Comparison of ENCODE assay signal across 8 cellular contexts in the genomic region with DNA sequence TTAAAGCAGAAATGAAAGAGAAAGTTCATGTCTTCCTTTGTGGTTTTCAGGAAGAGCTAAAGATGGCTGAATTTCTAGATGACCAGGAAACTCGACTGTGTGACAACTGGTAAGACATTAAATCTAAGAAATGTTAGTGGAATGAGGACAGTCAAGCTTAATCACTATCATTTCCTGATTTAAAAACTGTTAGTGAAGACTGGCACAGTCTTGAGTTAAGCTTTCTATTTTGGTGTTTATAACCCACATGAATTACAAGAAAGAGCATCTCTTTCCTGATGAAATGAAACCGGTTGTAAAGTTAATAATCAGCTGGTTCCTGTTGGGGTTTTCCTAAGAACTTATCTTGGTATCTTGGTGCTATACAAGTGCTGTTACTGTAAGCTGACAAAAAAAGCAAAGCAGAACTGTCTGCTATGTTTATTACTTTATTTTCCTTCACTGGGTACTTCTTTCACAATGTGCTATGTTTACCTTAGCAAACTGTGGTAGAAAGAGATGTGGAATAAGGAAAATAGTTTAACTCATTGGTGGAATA. TPM values are rescaled to one million over a fixed set of nuclear protein-coding genes. Genes with fewer than 3 reads are reported as not detected.
DNase-seq lines count a peak whose midpoint lies in the region; ATAC-seq and TF ChIP-seq lines count a peak whose summit lies in the region.

No MANE protein-coding gene starts in this region.

- peak overlapping the region; percentile 48 for H3K18ac ChIP-seq in IMR-90 (ENCODE audit: low read depth, low read length)

- H3K14ac ChIP-seq in IMR-90 (replicated peaks; ENCODE audit: low read depth, low read length): peak overlapping the region; percentile 57; the same call in 1 of the 2 replicates

- dilution Hi-C loops in IMR-90 (cut with HindIII; ENCODE audit: low sequenced_read_pairs, unreplicated experiment): no loop called here

- no peak for TF ChIP-seq CTCF in cardiac muscle cell (IDR thresholded peaks at IDR 0.05; ENCODE audit: low read depth, low read length)
- no peak for TF ChIP-seq CTCF in IMR-90 (conservative IDR thresholded peaks at IDR 0.05; ENCODE audit: low read depth, low read length)

- H3K27me3 ChIP-seq in cardiac muscle cell (no peaks in the 10 kb centered on the region), IMR-90 (ENCODE audit: control insufficient read depth, insufficient read depth, low read length) (no peaks in the 10 kb centered on the region), mucosa of stomach (ENCODE audit: control insufficient read depth, insufficient read depth, low read length) (no peaks in the 10 kb centered on the region)

- H4K91ac ChIP-seq in IMR-90 (ENCODE audit: insufficient read depth, low read depth, low read length): no peak overlapping the region

- peak overlapping the region; percentile 31; the same call in 1 of the 2 replicates for H3K4ac ChIP-seq in IMR-90 (ENCODE audit: low read depth, low read length)

- no peak overlapping the region for H2BK20ac ChIP-seq in IMR-90 (ENCODE audit: low read depth, low read length)

- H3K23ac ChIP-seq in IMR-90 (ENCODE audit: low read depth, low read length): no peak overlapping the region; the same call in 1 of the 2 replicates

- intact Hi-C loops in Right ventricle myocardium superior (cut with DNase I): no loop called here
- intact Hi-C loops in IMR-90 (cut with micrococcal nuclease): loop anchor here (10.0 kb wide), 1 partner anchor 86 kb away; no protein-coding TSS in a partner anchor

- no peak for TF ChIP-seq RAD21 in IMR-90 (IDR thresholded peaks at IDR 0.05; ENCODE audit: low read length)

- H3K9ac ChIP-seq in IMR-90 (ENCODE audit: low read depth, low read length) (peak overlapping the region; percentile 65), mucosa of stomach (ENCODE audit: low read length) (peak overlapping the region; percentile 7)

- no peak overlapping the region for H2AK9ac ChIP-seq in IMR-90 (replicated peaks; ENCODE audit: low read depth, low read length, poor library complexity)

- peak overlapping the region; percentile 60; the same call in 1 of the 2 replicates for H3K56ac ChIP-seq in IMR-90 (ENCODE audit: extremely low read depth, insufficient read depth, low read length)

- H3K36me3 ChIP-seq in cardiac muscle cell (peaks cover 24% of the 10 kb centered on the region), IMR-90 (ENCODE audit: control insufficient read depth, insufficient read depth, low read length) (peaks cover 21% of the 10 kb centered on the region), mucosa of stomach (ENCODE audit: control insufficient read depth, insufficient read depth, low read length) (peaks cover 8% of the 10 kb centered on the region)

- in situ Hi-C loops in IMR-90 (cut with MboI; ENCODE audit: low sequenced_read_pairs): no loop called here

- H4K5ac ChIP-seq in IMR-90 (ENCODE audit: low read depth, low read length): peak overlapping the region; percentile 12; the same call in 1 of the 2 replicates

- CTCF ChIA-PET in IMR-90 (lab: Yijun Ruan, JAX): interaction anchor here (0.6 kb wide), 1 partner anchor 56 kb away, joined by 4 read pairs; no protein-coding TSS in a partner anchor

- peak overlapping the region in 1 of 2 experiments; percentile 31; a peak in 1 of 4 replicates for H4K8ac ChIP-seq in IMR-90 (ENCODE audit: low read depth in 2 of 2, low read length in 2 of 2)

- peaks cover 7% of the 10 kb centered on the region for H4K20me1 ChIP-seq in IMR-90 (ENCODE audit: insufficient read depth, low read length)

- peaks cover 17 to 72% of the 10 kb centered on the region in 2 experiments for H3K79me1 ChIP-seq in IMR-90 (ENCODE audit: low read depth in 1 of 2, low read length in 2 of 2)

- peaks cover 21% of the 10 kb centered on the region for H3K4me1 ChIP-seq in cardiac muscle cell (ENCODE audit: low read depth)
- peaks cover 8% of the 10 kb centered on the region for H3K4me1 ChIP-seq in IMR-90 (ENCODE audit: control insufficient read depth, insufficient read depth, low read length)
- peaks cover 16% of the 10 kb centered on the region for H3K4me1 ChIP-seq in mucosa of stomach (ENCODE audit: control insufficient read depth, insufficient read depth, low read length)

- no peak overlapping the region for H2BK15ac ChIP-seq in IMR-90 (ENCODE audit: low read depth, low read length)

- WGBS in IMR-90 (ENCODE audit: extremely low coverage in 2 of 2, insufficient read length in 1 of 2), 2 experiments: no CpG with 5 or more reads among the region's 2 CpGs

- BruUV-seq in IMR-90 (replicated peaks; lab: Mats Ljungman, UMichigan): no TSS peak

- H2BK120ac ChIP-seq in IMR-90 (ENCODE audit: low read depth, low read length): peak overlapping the region; percentile 29; the same call in 1 of the 2 replicates

- H3K9me1 ChIP-seq in IMR-90 (ENCODE audit: insufficient read depth, low read length): peaks cover 12% of the 10 kb centered on the region; the same call in 1 of the 2 replicates

- H3K4me2 ChIP-seq in IMR-90 (ENCODE audit: low read depth, low read length): peak overlapping the region; percentile 82

- TF ChIP-seq POLR2A in IMR-90 (IDR thresholded peaks at IDR 0.05; ENCODE audit: low read depth, low read length): no peak

- H3K4me3 ChIP-seq in cardiac muscle cell: no peak overlapping the region
- peak overlapping the region; percentile 25; the same call in 1 of the 2 replicates for H3K4me3 ChIP-seq in IMR-90 (ENCODE audit: insufficient read depth, low read depth, low read length)
- no peak overlapping the region for H3K4me3 ChIP-seq in mucosa of stomach (ENCODE audit: low read length)

- no peaks in the 10 kb centered on the region for H3K9me3 ChIP-seq in cardiac muscle cell (ENCODE audit: low read depth)
- H3K9me3 ChIP-seq in IMR-90 (ENCODE audit: control insufficient read depth, insufficient read depth, low read length): no peaks in the 10 kb centered on the region
- no peaks in the 10 kb centered on the region for H3K9me3 ChIP-seq in mucosa of stomach (ENCODE audit: control insufficient read depth, low read length)

- H3K27ac ChIP-seq in cardiac muscle cell (peak overlapping the region; percentile 60), IMR-90 (ENCODE audit: insufficient read depth, low read length) (peak overlapping the region; percentile 52; the same call in 1 of the 2 replicates)

- no peak for ATAC-seq in Right ventricle myocardium superior (ENCODE audit: poor library complexity)
- peak; percentile 28 for ATAC-seq in IMR-90 (ENCODE audit: low read depth)

- DNase-seq in cardiac muscle cell (ENCODE audit: low read depth in 1 of 2, low spot score in 1 of 2) (peak in 1 of 2 donors; percentile 29), Right ventricle myocardium superior (no peak), IMR-90 (peak; percentile 36), amniotic epithelial cell (ENCODE audit: low read depth) (peak; percentile 82), RKO (ENCODE audit: low spot score) (no peak), NCI-H146 (lab: John Stamatoyannopoulos, UW) (no peak), D341Med (ENCODE audit: low spot score) (no peak)

- no peak overlapping the region for H2AFZ ChIP-seq in IMR-90 (replicated peaks; ENCODE audit: low read length, poor library complexity)

- POLR2A ChIA-PET in IMR-90 (lab: Charles Lee; ENCODE audit: unreplicated experiment): no interaction called here

- peak overlapping the region; percentile 89 for H2BK5ac ChIP-seq in IMR-90 (ENCODE audit: low read depth, low read length, poor library complexity, severe bottlenecking)

- H2AK5ac ChIP-seq in IMR-90 (ENCODE audit: low read depth, low read length): no peak overlapping the region

TF ChIP-seq in IMR-90, 13 proteins besides CTCF, POLR2A, EP300 and RAD21:
- TF ChIP-seq MXI1 (IDR thresholded peaks at IDR 0.05; ENCODE audit: borderline replicate concordance, low read depth, low read length) (no peak), ELK1 (IDR thresholded peaks at IDR 0.05; ENCODE audit: borderline replicate concordance, low read depth, low read length) (no peak), MAZ (IDR thresholded peaks at IDR 0.05; ENCODE audit: borderline replicate concordance, low read depth, low read length) (no peak), MAFK (IDR thresholded peaks at IDR 0.05; ENCODE audit: low read depth, low read length) (no peak), CEBPB (IDR thresholded peaks at IDR 0.05; ENCODE audit: low read depth, low read length) (peak; percentile 32; the same call in 1 of the 2 replicates), RCOR1 (IDR thresholded peaks at IDR 0.05; ENCODE audit: insufficient replicate concordance, low read length) (no peak), BHLHE40 (IDR thresholded peaks at IDR 0.05; ENCODE audit: low read depth, low read length) (no peak), USF2 (IDR thresholded peaks at IDR 0.05; ENCODE audit: low read depth, low read length) (no peak)

RNA-seq across cellular contexts. Expression of gene TRAFD1, which starts 5.2 kb away (rescaled TPM):
- 34.5 and 41.3 TPM in 2 replicates for total RNA-seq in cardiac muscle cell
- polyA plus RNA-seq in cardiac muscle cell: 60.6 and 66.8 TPM in 2 replicates
- total RNA-seq in Right ventricle myocardium superior: 17.4 TPM
- total RNA-seq in IMR-90 (2012; rRNA removed): 69.7 and 70.4 TPM in 2 replicates
- polyA plus RNA-seq in IMR-90 (2012; rRNA removed): 34.7 and 41.3 TPM in 2 replicates
- polyA plus RNA-seq in IMR-90 (2012; cell fraction: cytosol; rRNA removed): 20.0 and 24.0 TPM in 2 replicates
- 16.7 and 36.6 TPM in 2 replicates for polyA plus RNA-seq in IMR-90 (2012; cell fraction: nucleus; rRNA removed; ENCODE audit: low replicate concordance)

RNA-seq across cellular contexts. Expression of gene NAA25, which starts 21.9 kb away (rescaled TPM):
- total RNA-seq in cardiac muscle cell (12.3 and 25.9 TPM in 2 replicates), Right ventricle myocardium superior (14.7 TPM), IMR-90 (2012; rRNA removed) (25.5 and 28.3 TPM in 2 replicates)
- polyA plus RNA-seq in cardiac muscle cell (30.6 and 46.7 TPM in 2 replicates), IMR-90 (2012; rRNA removed) (7.3 and 10.3 TPM in 2 replicates)
- 0.95 and 1.2 TPM in 2 replicates for polyA plus RNA-seq in IMR-90 (2012; cell fraction: cytosol; rRNA removed)
- 3.6 and 17.7 TPM in 2 replicates for polyA plus RNA-seq in IMR-90 (2012; cell fraction: nucleus; rRNA removed; ENCODE audit: low replicate concordance)

Comparison
In these comparisons a context has a peak if more than half of its experiments do, and no peak if none do; other contexts are left out.
1. DNase-seq: peak in IMR-90 (single experiment) and amniotic epithelial cell (single experiment); none in Right ventricle myocardium superior (single experiment), RKO (single experiment), NCI-H146 (single experiment) and D341Med (single experiment).